ENCODE assay signal across 8 cellular contexts in genomic region chr5:126776499-126777256, GRCh38. TPM values are rescaled to one million over a fixed set of nuclear protein-coding genes. Genes with fewer than 3 reads are reported as not detected.
DNase-seq lines count a peak whose midpoint lies in the region; ATAC-seq, FAIRE-seq and TF ChIP-seq lines count a peak whose summit lies in the region.

Gene LMNB1 (plus strand): TSS chr5:126777136. CDS start chr5:126777509, 373 bp downstream.

- CTCF ChIA-PET in mammary epithelial cell (lab: Charles Lee; ENCODE audit: low non-redundant PET), result interaction anchor here (0.7 kb wide), 1 partner anchor 119 kb away, joined by 4 read pairs; no protein-coding TSS in a partner anchor

- H3K4me1 ChIP-seq in mammary epithelial cell (ENCODE audit: insufficient read depth, low read length) (peaks cover 17% of the 10 kb centered on the region), small intestine (ENCODE audit: control insufficient read depth in 2 of 2, insufficient read depth in 1 of 2, low read depth in 1 of 2, low read length in 1 of 2) (no peaks in the 10 kb centered on the region)

- DNase-seq in AG08396 (ENCODE audit: low spot score) (peak; percentile 96), NCI-H226 (peak; percentile 91), mammary epithelial cell (peak; percentile 93), iPS-NIHi11 (ENCODE audit: low spot score) (peak; percentile 91), small intestine (peak; percentile 94)

- no peaks in the 10 kb centered on the region for H3K36me3 ChIP-seq in mammary epithelial cell (ENCODE audit: insufficient read depth, low read length)
- no peaks in the 10 kb centered on the region for H3K36me3 ChIP-seq in small intestine (ENCODE audit: control insufficient read depth in 2 of 2, insufficient read depth in 2 of 2, low read length in 2 of 2)

- FAIRE-seq in small intestine (lab: Jason Lieb, UNC), result no peak

- peak; percentile 63 for ATAC-seq in GM19023 (IDR thresholded peaks at IDR 0.05; ENCODE audit: unreplicated experiment)
- ATAC-seq in HG03196 (IDR thresholded peaks at IDR 0.05; ENCODE audit: unreplicated experiment), result peak; percentile 62

- in situ Hi-C loops in mammary epithelial cell (cut with MboI; ENCODE audit: low sequenced_read_pairs in 2 of 2), result loop anchor here (5.0 to 25.0 kb wide), 2 partner anchors 99 to 439 kb away; no protein-coding TSS in a partner anchor

- peak within 1 kb of the TSS; percentile 80 for H3K27ac ChIP-seq in mammary epithelial cell (ENCODE audit: insufficient read depth, low read depth, low read length)
- peak within 1 kb of the TSS; percentile 95 to 98 for H3K27ac ChIP-seq in small intestine (ENCODE audit: low read depth in 1 of 2, low read length in 1 of 2)

- no TSS peak for BruUV-seq in mammary epithelial cell (replicated peaks; lab: Mats Ljungman, UMichigan)

- H3K27me3 ChIP-seq in mammary epithelial cell (ENCODE audit: insufficient read depth, low read length) (no peaks in the 10 kb centered on the region), small intestine (ENCODE audit: control insufficient read depth in 2 of 2, insufficient read depth in 2 of 2, low read length in 2 of 2) (no peaks in the 10 kb centered on the region)

- peaks cover 46% of the 10 kb centered on the region for H3K79me2 ChIP-seq in mammary epithelial cell (ENCODE audit: insufficient read depth, low read length)

- H4K20me1 ChIP-seq in mammary epithelial cell (ENCODE audit: insufficient read depth, low read length), result no peaks in the 10 kb centered on the region

- peak within 1 kb of the TSS; percentile 99 for H2AFZ ChIP-seq in mammary epithelial cell (ENCODE audit: low read depth, low read length)

- H3K9ac ChIP-seq in mammary epithelial cell (ENCODE audit: insufficient read depth, low read length), result peak within 1 kb of the TSS; percentile 85

- no peaks in the 10 kb centered on the region for H3K9me3 ChIP-seq in mammary epithelial cell (replicated peaks; ENCODE audit: insufficient read depth, low read length)
- H3K9me3 ChIP-seq in small intestine (ENCODE audit: control insufficient read depth, low read depth), result no peaks in the 10 kb centered on the region

- whole genome bisulfite sequencing in mammary epithelial cell (ENCODE audit: low coverage, missing lambda C conversion rate), result 4% methylated on average over 20 of the region's 74 CpGs
- WGBS in small intestine, 3 donors, result 0 to 1% (median 1%) methylated on average over 41 to 74 of the region's 74 CpGs

- H3K4me3 ChIP-seq in WI38 (ENCODE audit: low read depth, low read length) (peak within 1 kb of the TSS; percentile 90), mammary epithelial cell (replicated peaks in 1 of 3; ENCODE audit: insufficient read depth in 1 of 3, low read depth in 2 of 3, low read length in 3 of 3) (peak within 1 kb of the TSS; percentile 88 to 97 (median 91)), small intestine (ENCODE audit: low read depth in 1 of 2, low read length in 2 of 2) (peak within 1 kb of the TSS; percentile 63 to 83)

- intact Hi-C loops in mammary epithelial cell (cut with micrococcal nuclease), result loop anchor here (2.0 kb wide), 1 partner anchor 32 kb away; no protein-coding TSS in a partner anchor

- TF ChIP-seq CTCF in WI38 (IDR thresholded peaks at IDR 0.05; ENCODE audit: low read depth, low read length), result no peak
- TF ChIP-seq CTCF in mammary epithelial cell (conservative IDR thresholded peaks at IDR 0.05 in 1 of 2, IDR thresholded peaks at IDR 0.05 in 1 of 2; ENCODE audit: extremely low read depth in 1 of 2, insufficient read depth in 1 of 2, low read depth in 1 of 2, low read length in 2 of 2), result peak in 1 of 2 donors; percentile 11

- H3K4me2 ChIP-seq in mammary epithelial cell (ENCODE audit: insufficient read depth, low read depth, low read length), result peak within 1 kb of the TSS; percentile 91

- dilution Hi-C loops in mammary epithelial cell (cut with HindIII; ENCODE audit: low sequenced_read_pairs), result no loop called here

RNA-seq across cellular contexts. Expression of gene LMNB1, which starts in this region (rescaled TPM):
- total RNA-seq in mammary epithelial cell, result 10 to 100 TPM in 1 of 2 donors, 1 to 10 TPM in 1; 5.2 to 36.3 TPM
- 28.8 TPM for polyA plus RNA-seq in mammary epithelial cell
- polyA minus RNA-seq in mammary epithelial cell, result 35.5 TPM
- polyA plus RNA-seq in small intestine, result 10 to 100 TPM in 1 of 3 donors, 1 to 10 TPM in 2; 3.1 to 55.3 (median 4.9) TPM

Comparison
In these comparisons a context has a peak if more than half of its experiments do, and no peak if none do; other contexts are left out.
1. Peak in every context shown above with its lines: DNase-seq, ATAC-seq, H3K4me3 ChIP-seq and H3K27ac ChIP-seq.